ENCODE assay signal across 8 cellular contexts in the genomic region with DNA sequence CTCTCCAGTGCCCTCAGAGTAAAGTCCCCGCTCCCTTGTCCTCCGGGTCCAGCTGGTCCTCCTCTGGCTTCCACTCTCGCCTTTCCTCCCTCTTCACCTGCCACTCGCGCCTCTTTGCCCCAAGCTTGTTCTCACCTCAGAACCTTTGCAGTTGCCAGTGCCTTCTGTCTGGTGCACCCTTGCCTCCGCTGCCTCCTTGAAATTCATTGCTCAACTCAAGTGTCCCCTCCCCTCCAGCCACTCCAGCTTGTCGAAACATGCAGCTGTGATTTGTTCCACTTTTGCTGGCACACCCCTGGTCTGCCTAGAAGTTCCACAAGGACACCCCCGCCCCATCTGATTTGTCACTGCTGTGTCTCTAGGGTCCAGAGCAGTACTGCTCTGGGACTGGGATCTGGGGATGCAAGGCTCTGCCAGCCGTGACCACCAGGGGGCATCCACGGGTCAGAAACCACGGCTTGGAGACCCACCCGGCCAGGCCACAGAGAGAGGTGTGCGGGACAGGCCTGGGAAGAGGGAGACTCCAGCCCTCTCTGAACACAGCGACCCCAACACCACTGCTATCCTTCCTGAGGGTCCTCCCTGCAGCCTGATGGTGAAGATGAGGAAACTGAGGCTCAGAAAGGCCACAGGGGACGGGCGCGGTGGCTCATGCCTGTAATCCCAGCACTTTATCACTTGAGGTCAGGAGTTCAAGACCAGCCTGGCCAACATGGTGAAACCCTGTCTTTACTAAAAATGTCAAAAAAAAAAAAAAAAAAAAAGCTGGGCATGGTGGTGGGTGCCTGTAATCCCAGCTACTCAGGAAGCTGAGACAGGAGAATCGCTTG. TPM values are rescaled to one million over a fixed set of nuclear protein-coding genes. Genes with fewer than 3 reads are reported as not detected.
A peak's percentile ranks its signal among the peaks of the same experiment; 100 is the strongest.
DNase-seq lines count a peak whose midpoint lies in the region; ATAC-seq and TF ChIP-seq lines count a peak whose summit lies in the region.

No MANE protein-coding gene starts in this region.

- H3K9me3 ChIP-seq in adrenal gland (replicated peaks in 1 of 3) (no peaks in the 10 kb centered on the region), heart left ventricle (no peaks in the 10 kb centered on the region)

- ATAC-seq in heart left ventricle (peak; percentile 95 to 99 (median 98)), HG03135 (IDR thresholded peaks at IDR 0.05; ENCODE audit: unreplicated experiment) (no peak), HG03439 (IDR thresholded peaks at IDR 0.05; ENCODE audit: unreplicated experiment) (no peak)

- H3K27me3 ChIP-seq in adrenal gland (no peaks in the 10 kb centered on the region), heart left ventricle (no peaks in the 10 kb centered on the region)

- no peaks in the 10 kb centered on the region for H3K36me3 ChIP-seq in adrenal gland (replicated peaks in 1 of 2)
- H3K36me3 ChIP-seq in heart left ventricle: no peaks in the 10 kb centered on the region

- H3K4me3 ChIP-seq in adrenal gland (no peak overlapping the region), heart left ventricle (no peak overlapping the region)

- H3K27ac ChIP-seq in adrenal gland (no peak overlapping the region), heart left ventricle (peak overlapping the region in 5 of 12 donors; percentile 16 to 57 (median 31))

- TF ChIP-seq CTCF in adrenal gland (IDR thresholded peaks at IDR 0.05): peak; percentile 89 to 98 (median 95)
- TF ChIP-seq CTCF in heart left ventricle (IDR thresholded peaks at IDR 0.05): peak; percentile 91 to 98 (median 95)

- DNase-seq in GM04504 (ENCODE audit: low read depth) (peak; percentile 50), NCI-H1092 (lab: John Stamatoyannopoulos, UW) (peak; percentile 67), T-helper 2 cell (peak; percentile 57 to 79 (median 73)), adrenal gland (peak; percentile 82 to 94 (median 86)), heart left ventricle (peak; percentile 84 to 94 (median 88)), pulmonary artery endothelial cell (ENCODE audit: low read depth, low spot score) (peak; percentile 37)

- no peak for TF ChIP-seq POLR2A in adrenal gland (IDR thresholded peaks at IDR 0.05)
- no peak for TF ChIP-seq POLR2A in heart left ventricle (IDR thresholded peaks at IDR 0.05)

- H3K4me1 ChIP-seq in adrenal gland (replicated peaks in 1 of 2) (no peaks in the 10 kb centered on the region), heart left ventricle (peaks cover 0 to 13% (median 2%) of the 10 kb centered on the region in 12 donors)

- 31 to 52% (median 41%) methylated on average over 12 to 18 of the region's 18 CpGs for WGBS in adrenal gland, 4 donors
- WGBS in heart left ventricle, 4 donors: 35 to 50% (median 38%) methylated on average over 14 to 18 of the region's 18 CpGs

- intact Hi-C loops in adrenal gland (cut with DNase I): loop anchor here (2.0 to 5.0 kb wide), 2 partner anchors 135 to 137 kb away; no protein-coding TSS in a partner anchor
- intact Hi-C loops in heart left ventricle (cut with DNase I): loop anchor here (1.0 to 10.0 kb wide), 5 partner anchors 40 to 167 kb away; no protein-coding TSS in a partner anchor

RNA-seq across cellular contexts. Expression of a gene that starts 49.9 kb away (rescaled TPM):
- 10 to 100 TPM; 68.4 to 99.6 (median 88.7) TPM for total RNA-seq in adrenal gland
- polyA plus RNA-seq in adrenal gland: 10 to 100 TPM; 51.6 to 61.8 (median 58.5) TPM
- 10 to 100 TPM; 39.3 to 83.8 (median 47.8) TPM for total RNA-seq in heart left ventricle
- 10 to 100 TPM; 26.2 to 93.4 TPM for polyA plus RNA-seq in heart left ventricle
- 67.3 and 99.7 TPM in 2 replicates for total RNA-seq in pulmonary artery endothelial cell

Comparison
In these comparisons a context has a peak if more than half of its experiments do, and no peak if none do; other contexts are left out.
1. DNase-seq: peak in every context shown above with its lines; median percentile 88 in heart left ventricle; 86 in adrenal gland; 73 in T-helper 2 cell; 67 in NCI-H1092; 50 in GM04504; 37 in pulmonary artery endothelial cell.
2. ATAC-seq: peak in heart left ventricle (4 of 4); none in HG03135 (single experiment) and HG03439 (single experiment).